In genomic region chr2:25558262-25558661, GRCh38 we compare ENCODE assay signal across 1 cellular context.
TF ChIP-seq lines count a peak whose summit lies in the region.

No MANE protein-coding gene starts in this region.

TF ChIP-seq in GM12878, 131 proteins besides CTCF, POLR2A, EP300 and RAD21 (continued from another document):
- no peak for TF ChIP-seq SUPT20H (IDR thresholded peaks at IDR 0.05; ENCODE audit: borderline replicate concordance, control insufficient read depth, low read depth, low read length)
- TF ChIP-seq PML (IDR thresholded peaks at IDR 0.05; ENCODE audit: low read length) = peak; percentile 72; the same call in 1 of the 2 replicates
- no peak for TF ChIP-seq ELK1 (IDR thresholded peaks at IDR 0.05; ENCODE audit: low read depth, low read length)
- TF ChIP-seq ETV6 (conservative IDR thresholded peaks at IDR 0.05 in 1 of 2, IDR thresholded peaks at IDR 0.05 in 1 of 2; ENCODE audit: borderline replicate concordance in 1 of 2, low read depth in 1 of 2) = peak in 1 of 2 experiments; percentile 77; a peak in 1 of 4 replicates
- peak; percentile 69 for TF ChIP-seq MTA2 (IDR thresholded peaks at IDR 0.05; ENCODE audit: low read depth)
- TF ChIP-seq, protein P1, sequence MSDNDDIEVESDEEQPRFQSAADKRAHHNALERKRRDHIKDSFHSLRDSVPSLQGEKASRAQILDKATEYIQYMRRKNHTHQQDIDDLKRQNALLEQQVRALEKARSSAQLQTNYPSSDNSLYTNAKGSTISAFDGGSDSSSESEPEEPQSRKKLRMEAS (IDR thresholded peaks at IDR 0.05; ENCODE audit: low read depth, low read length) = no peak
- TF ChIP-seq SP1 (IDR thresholded peaks at IDR 0.05; ENCODE audit: low read depth, low read length) = no peak
- no peak for TF ChIP-seq IRF3 (IDR thresholded peaks at IDR 0.05)
- TF ChIP-seq RAD51 (IDR thresholded peaks at IDR 0.05) = no peak
- TF ChIP-seq, protein P2, sequence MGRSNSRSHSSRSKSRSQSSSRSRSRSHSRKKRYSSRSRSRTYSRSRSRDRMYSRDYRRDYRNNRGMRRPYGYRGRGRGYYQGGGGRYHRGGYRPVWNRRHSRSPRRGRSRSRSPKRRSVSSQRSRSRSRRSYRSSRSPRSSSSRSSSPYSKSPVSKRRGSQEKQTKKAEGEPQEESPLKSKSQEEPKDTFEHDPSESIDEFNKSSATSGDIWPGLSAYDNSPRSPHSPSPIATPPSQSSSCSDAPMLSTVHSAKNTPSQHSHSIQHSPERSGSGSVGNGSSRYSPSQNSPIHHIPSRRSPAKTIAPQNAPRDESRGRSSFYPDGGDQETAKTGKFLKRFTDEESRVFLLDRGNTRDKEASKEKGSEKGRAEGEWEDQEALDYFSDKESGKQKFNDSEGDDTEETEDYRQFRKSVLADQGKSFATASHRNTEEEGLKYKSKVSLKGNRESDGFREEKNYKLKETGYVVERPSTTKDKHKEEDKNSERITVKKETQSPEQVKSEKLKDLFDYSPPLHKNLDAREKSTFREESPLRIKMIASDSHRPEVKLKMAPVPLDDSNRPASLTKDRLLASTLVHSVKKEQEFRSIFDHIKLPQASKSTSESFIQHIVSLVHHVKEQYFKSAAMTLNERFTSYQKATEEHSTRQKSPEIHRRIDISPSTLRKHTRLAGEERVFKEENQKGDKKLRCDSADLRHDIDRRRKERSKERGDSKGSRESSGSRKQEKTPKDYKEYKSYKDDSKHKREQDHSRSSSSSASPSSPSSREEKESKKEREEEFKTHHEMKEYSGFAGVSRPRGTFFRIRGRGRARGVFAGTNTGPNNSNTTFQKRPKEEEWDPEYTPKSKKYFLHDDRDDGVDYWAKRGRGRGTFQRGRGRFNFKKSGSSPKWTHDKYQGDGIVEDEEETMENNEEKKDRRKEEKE (IDR thresholded peaks at IDR 0.05) = no peak
- no peak for TF ChIP-seq TARDBP (IDR thresholded peaks at IDR 0.05; ENCODE audit: borderline replicate concordance)
- TF ChIP-seq ZBTB11 (CRISPR knock-in tag; IDR thresholded peaks at IDR 0.05) = no peak
- no peak for TF ChIP-seq EZH2 (IDR thresholded peaks at IDR 0.05; ENCODE audit: borderline replicate concordance, control insufficient read depth, low read depth, low read length)
- no peak for TF ChIP-seq KLF5 (IDR thresholded peaks at IDR 0.05; ENCODE audit: partially characterized antibody)
- no peak for TF ChIP-seq SUZ12 (IDR thresholded peaks at IDR 0.05; ENCODE audit: unreplicated experiment)
- TF ChIP-seq PAX5 (IDR thresholded peaks at IDR 0.05; ENCODE audit: borderline replicate concordance, low read depth, low read length) = peak; percentile 30; the same call in 1 of the 2 replicates
- TF ChIP-seq MEF2A (IDR thresholded peaks at IDR 0.05; ENCODE audit: insufficient read depth, low read depth, low read length) = peak; percentile 88
- TF ChIP-seq CEBPB (IDR thresholded peaks at IDR 0.05; ENCODE audit: borderline replicate concordance in 1 of 2, low read depth in 2 of 2, low read length in 2 of 2) = peak in 1 of 2 experiments; percentile 38; a peak in 1 of 4 replicates
- no peak for TF ChIP-seq ATF3 (IDR thresholded peaks at IDR 0.05; ENCODE audit: borderline replicate concordance, extremely low read depth, low read depth, low read length)
- TF ChIP-seq, protein P3, sequence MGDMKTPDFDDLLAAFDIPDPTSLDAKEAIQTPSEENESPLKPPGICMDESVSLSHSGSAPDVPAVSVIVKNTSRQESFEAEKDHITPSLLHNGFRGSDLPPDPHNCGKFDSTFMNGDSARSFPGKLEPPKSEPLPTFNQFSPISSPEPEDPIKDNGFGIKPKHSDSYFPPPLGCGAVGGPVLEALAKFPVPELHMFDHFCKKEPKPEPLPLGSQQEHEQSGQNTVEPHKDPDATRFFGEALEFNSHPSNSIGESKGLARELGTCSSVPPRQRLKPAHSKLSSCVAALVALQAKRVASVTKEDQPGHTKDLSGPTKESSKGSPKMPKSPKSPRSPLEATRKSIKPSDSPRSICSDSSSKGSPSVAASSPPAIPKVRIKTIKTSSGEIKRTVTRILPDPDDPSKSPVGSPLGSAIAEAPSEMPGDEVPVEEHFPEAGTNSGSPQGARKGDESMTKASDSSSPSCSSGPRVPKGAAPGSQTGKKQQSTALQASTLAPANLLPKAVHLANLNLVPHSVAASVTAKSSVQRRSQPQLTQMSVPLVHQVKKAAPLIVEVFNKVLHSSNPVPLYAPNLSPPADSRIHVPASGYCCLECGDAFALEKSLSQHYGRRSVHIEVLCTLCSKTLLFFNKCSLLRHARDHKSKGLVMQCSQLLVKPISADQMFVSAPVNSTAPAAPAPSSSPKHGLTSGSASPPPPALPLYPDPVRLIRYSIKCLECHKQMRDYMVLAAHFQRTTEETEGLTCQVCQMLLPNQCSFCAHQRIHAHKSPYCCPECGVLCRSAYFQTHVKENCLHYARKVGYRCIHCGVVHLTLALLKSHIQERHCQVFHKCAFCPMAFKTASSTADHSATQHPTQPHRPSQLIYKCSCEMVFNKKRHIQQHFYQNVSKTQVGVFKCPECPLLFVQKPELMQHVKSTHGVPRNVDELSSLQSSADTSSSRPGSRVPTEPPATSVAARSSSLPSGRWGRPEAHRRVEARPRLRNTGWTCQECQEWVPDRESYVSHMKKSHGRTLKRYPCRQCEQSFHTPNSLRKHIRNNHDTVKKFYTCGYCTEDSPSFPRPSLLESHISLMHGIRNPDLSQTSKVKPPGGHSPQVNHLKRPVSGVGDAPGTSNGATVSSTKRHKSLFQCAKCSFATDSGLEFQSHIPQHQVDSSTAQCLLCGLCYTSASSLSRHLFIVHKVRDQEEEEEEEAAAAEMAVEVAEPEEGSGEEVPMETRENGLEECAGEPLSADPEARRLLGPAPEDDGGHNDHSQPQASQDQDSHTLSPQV (IDR thresholded peaks at IDR 0.05) = no peak; the same call in 1 of the 2 replicates
- TF ChIP-seq PAX8 (IDR thresholded peaks at IDR 0.05) = no peak
- TF ChIP-seq, protein P4, sequence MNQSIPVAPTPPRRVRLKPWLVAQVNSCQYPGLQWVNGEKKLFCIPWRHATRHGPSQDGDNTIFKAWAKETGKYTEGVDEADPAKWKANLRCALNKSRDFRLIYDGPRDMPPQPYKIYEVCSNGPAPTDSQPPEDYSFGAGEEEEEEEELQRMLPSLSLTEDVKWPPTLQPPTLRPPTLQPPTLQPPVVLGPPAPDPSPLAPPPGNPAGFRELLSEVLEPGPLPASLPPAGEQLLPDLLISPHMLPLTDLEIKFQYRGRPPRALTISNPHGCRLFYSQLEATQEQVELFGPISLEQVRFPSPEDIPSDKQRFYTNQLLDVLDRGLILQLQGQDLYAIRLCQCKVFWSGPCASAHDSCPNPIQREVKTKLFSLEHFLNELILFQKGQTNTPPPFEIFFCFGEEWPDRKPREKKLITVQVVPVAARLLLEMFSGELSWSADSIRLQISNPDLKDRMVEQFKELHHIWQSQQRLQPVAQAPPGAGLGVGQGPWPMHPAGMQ (IDR thresholded peaks at IDR 0.05; ENCODE audit: borderline replicate concordance) = no peak
- peak; percentile 57; the same call in 1 of the 2 replicates for TF ChIP-seq DPF2 (IDR thresholded peaks at IDR 0.05)
- no peak for TF ChIP-seq SKIL (IDR thresholded peaks at IDR 0.05; ENCODE audit: low read depth, poor library complexity, severe bottlenecking)
- TF ChIP-seq SMARCA5 (IDR thresholded peaks at IDR 0.05) = no peak; the same call in 1 of the 2 replicates
- TF ChIP-seq, protein P5, sequence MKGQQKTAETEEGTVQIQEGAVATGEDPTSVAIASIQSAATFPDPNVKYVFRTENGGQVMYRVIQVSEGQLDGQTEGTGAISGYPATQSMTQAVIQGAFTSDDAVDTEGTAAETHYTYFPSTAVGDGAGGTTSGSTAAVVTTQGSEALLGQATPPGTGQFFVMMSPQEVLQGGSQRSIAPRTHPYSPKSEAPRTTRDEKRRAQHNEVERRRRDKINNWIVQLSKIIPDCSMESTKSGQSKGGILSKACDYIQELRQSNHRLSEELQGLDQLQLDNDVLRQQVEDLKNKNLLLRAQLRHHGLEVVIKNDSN (IDR thresholded peaks at IDR 0.05; ENCODE audit: borderline replicate concordance, extremely low read length, insufficient read depth, low read depth, low read length) = no peak
- no peak for TF ChIP-seq NR2C2 (IDR thresholded peaks at IDR 0.05; ENCODE audit: borderline replicate concordance, control insufficient read depth, insufficient read length, low read depth)
- TF ChIP-seq BCL11A (IDR thresholded peaks at IDR 0.05; ENCODE audit: low read depth, low read length) = peak; percentile 86
- 0 out of 2 replicates have a peak, but pooled peaks have one; percentile 9 for TF ChIP-seq TBL1XR1 (IDR thresholded peaks at IDR 0.05; ENCODE audit: low read depth, low read length)
- peak; percentile 43; the same call in 1 of the 2 replicates for TF ChIP-seq ZNF384 (IDR thresholded peaks at IDR 0.05; ENCODE audit: borderline replicate concordance, low read depth, low read length)
- peak; percentile 95 for TF ChIP-seq CREB1 (IDR thresholded peaks at IDR 0.05; ENCODE audit: low read depth)
- TF ChIP-seq CREM (IDR thresholded peaks at IDR 0.05; ENCODE audit: low read depth) = peak; percentile 95
- 0 out of 2 replicates have a peak, but pooled peaks have one; percentile 34 for TF ChIP-seq TCF12 (IDR thresholded peaks at IDR 0.05; ENCODE audit: low read depth, low read length)
- TF ChIP-seq POU2F2 (IDR thresholded peaks at IDR 0.05; ENCODE audit: borderline replicate concordance, low read depth, low read length) = no peak
- peak; percentile 41; the same call in 1 of the 2 replicates for TF ChIP-seq POLR2AphosphoS5 (IDR thresholded peaks at IDR 0.05; ENCODE audit: low read length)
- TF ChIP-seq TAF1 (IDR thresholded peaks at IDR 0.05; ENCODE audit: borderline replicate concordance, low read depth, low read length) = 0 out of 2 replicates have a peak, but pooled peaks have one; percentile 59
- no peak for TF ChIP-seq CBX3 (IDR thresholded peaks at IDR 0.05; ENCODE audit: borderline replicate concordance, low read depth)
- TF ChIP-seq NR2C1 (IDR thresholded peaks at IDR 0.05) = no peak
- TF ChIP-seq NRF1 (conservative IDR thresholded peaks at IDR 0.05; ENCODE audit: low read depth, low read length) = no peak
- no peak for TF ChIP-seq SPI1 (IDR thresholded peaks at IDR 0.05; ENCODE audit: borderline replicate concordance, insufficient read depth, low read depth, low read length)
